Comparison of ENCODE assay signal across 12 cellular contexts in genomic region chrX:2711441-2711840, GRCh38.
"Had no signal": no experiment of that assay in that cellular context is flagged by ENCODE, and none has a peak within 500 bp of the region (broad histone marks: within the 10 kb centered on the region; RNA-seq: fewer than 3 reads in every experiment).

No MANE protein-coding gene starts in this region.

- H3K4me3 ChIP-seq: esophagus muscularis mucosa, right atrium auricular region had no signal

- DNase-seq: activated CD4-positive, alpha-beta T cell treated with anti-CD3 and anti-CD28 coated beads, Interleukin-2, amount 50 U/mL, for 48 hours; activated naive CD4-positive, alpha-beta T cell treated with Interleukin-2 at 50 U/mL for 16 hours; caudate nucleus; stimulated activated CD4-positive, alpha-beta T cell treated with anti-CD3 and anti-CD28 coated beads, Interleukin-4, amount 100 ng/mL, for 24 hours; stimulated activated naive CD4-positive, alpha-beta T cell treated with Interleukin-2 at 50 U/mL for 16 hours; T-cell; T1000; trophoblast cell had no signal

- H3K9me3 ChIP-seq: esophagus muscularis mucosa, right atrium auricular region had no signal

- H3K4me3 Mint-ChIP-seq: mesothelial cell of epicardium had no signal

- ATAC-seq: T-cell had no signal

- H3K27me3 ChIP-seq: esophagus muscularis mucosa, right atrium auricular region had no signal

- H3K9me3 Mint-ChIP-seq: mesothelial cell of epicardium, T-cell had no signal

- H3K27ac Mint-ChIP-seq: progenitor cell of endocrine pancreas had no signal

- H3K27me3 Mint-ChIP-seq: progenitor cell of endocrine pancreas, T-cell had no signal
